Comparison of ENCODE assay signal across 7 cellular contexts in genomic region chr18:35497006-35497333, GRCh38. TPM values are rescaled to one million over a fixed set of nuclear protein-coding genes. Genes with fewer than 3 reads are reported as not detected.
A peak's percentile ranks its signal among the peaks of the same experiment; 100 is the strongest.
DNase-seq lines count a peak whose midpoint lies in the region; ATAC-seq, FAIRE-seq and TF ChIP-seq lines count a peak whose summit lies in the region.

No MANE protein-coding gene starts in this region.

- DNase-seq in GM23338 (ENCODE audit: low spot score) (no peak), MM.1S (no peak), bronchial epithelial cell (ENCODE audit: low read depth) (peak; percentile 64), lower leg skin (ENCODE audit: low spot score in 2 of 2) (peak in 1 of 2 donors; percentile 83), tibial nerve (ENCODE audit: low spot score in 2 of 2) (peak in 1 of 2 donors; percentile 23)
- no peak for DNase-seq in stimulated activated naive CD4-positive, alpha-beta T cell treated with Interleukin-2 at 50 U/mL for 16 hours (lab: John Stamatoyannopoulos, UW)

- no peak for TF ChIP-seq CTCF in GM12875 (IDR thresholded peaks at IDR 0.05; ENCODE audit: borderline replicate concordance, insufficient read depth, low read depth, low read length)
- no peak for TF ChIP-seq CTCF in GM23338 (conservative IDR thresholded peaks at IDR 0.05; ENCODE audit: low read depth in 2 of 2)
- no peak for TF ChIP-seq CTCF in MM.1S (IDR thresholded peaks at IDR 0.05; ENCODE audit: low read length)
- no peak for TF ChIP-seq CTCF in bronchial epithelial cell (IDR thresholded peaks at IDR 0.05; ENCODE audit: insufficient read depth, low read length, severe bottlenecking)
- no peak for TF ChIP-seq CTCF in lower leg skin (IDR thresholded peaks at IDR 0.05)
- no peak for TF ChIP-seq CTCF in tibial nerve (IDR thresholded peaks at IDR 0.05)

- H3F3A ChIP-seq in GM23338 (replicated peaks; ENCODE audit: low read depth), result peaks cover 3% of the 10 kb centered on the region; the same call in 1 of the 2 replicates
- H3F3A ChIP-seq in MM.1S (ENCODE audit: insufficient read depth, low read length), result no peaks in the 10 kb centered on the region

- H3K79me2 ChIP-seq in GM23338 (replicated peaks; ENCODE audit: insufficient read depth) (peaks cover 52% of the 10 kb centered on the region), MM.1S (ENCODE audit: low read length) (no peaks in the 10 kb centered on the region)

- H3K27me3 ChIP-seq in GM23338 (ENCODE audit: insufficient read depth) (no peaks in the 10 kb centered on the region), MM.1S (replicated peaks; ENCODE audit: insufficient read depth, low read length) (no peaks in the 10 kb centered on the region), bronchial epithelial cell (ENCODE audit: control insufficient read depth, insufficient read depth, low read length) (no peaks in the 10 kb centered on the region), tibial nerve (no peaks in the 10 kb centered on the region)

- H3K36me3 Mint-ChIP-seq in GM23338 (ENCODE audit: low read depth), result no peaks in the 10 kb centered on the region

- WGBS in lower leg skin, 2 donors, result 0 to 6% methylated on average over 3 of the region's 3 CpGs
- 0 to 6% methylated on average over 3 of the region's 3 CpGs for WGBS in tibial nerve, 2 donors

- no peaks in the 10 kb centered on the region for H3K9me2 ChIP-seq in GM23338 (ENCODE audit: insufficient read depth)
- no peaks in the 10 kb centered on the region for H3K9me2 ChIP-seq in MM.1S (replicated peaks; ENCODE audit: insufficient read depth, low read length)

- H4K20me1 ChIP-seq in GM23338 (replicated peaks; ENCODE audit: insufficient read depth) (no peaks in the 10 kb centered on the region), MM.1S (ENCODE audit: insufficient read depth, low read length) (no peaks in the 10 kb centered on the region)

- peak overlapping the region; percentile 94 for H3K4me3 Mint-ChIP-seq in GM23338

- H3K9me3 ChIP-seq in MM.1S (replicated peaks; ENCODE audit: insufficient read depth, low read length) (no peaks in the 10 kb centered on the region), tibial nerve (no peaks in the 10 kb centered on the region)

- peak; percentile 6; the same call in 2 of the 3 replicates for ATAC-seq in GM23338

- no peaks in the 10 kb centered on the region; the same call in 2 of the 3 replicates for H3K9me3 Mint-ChIP-seq in GM23338

- peak overlapping the region; percentile 72 for H3K9ac ChIP-seq in MM.1S (ENCODE audit: low read length)

- H3K4me1 Mint-ChIP-seq in GM23338, result peaks cover 57% of the 10 kb centered on the region

- peak overlapping the region; percentile 98 for H3K27ac Mint-ChIP-seq in GM23338

- peak overlapping the region; percentile 64; the same call in 1 of the 2 replicates for H3K27ac ChIP-seq in GM23338 (ENCODE audit: low read depth)
- H3K27ac ChIP-seq in MM.1S (ENCODE audit: low read length), result peak overlapping the region; percentile 58; the same call in 1 of the 2 replicates
- H3K27ac ChIP-seq in tibial nerve, result peak overlapping the region; percentile 60 to 97 (median 94)

- H3K4me1 ChIP-seq in GM23338 (ENCODE audit: insufficient read depth) (peaks cover 58% of the 10 kb centered on the region), MM.1S (ENCODE audit: low read length) (peaks cover 8% of the 10 kb centered on the region; the same call in 1 of the 2 replicates), tibial nerve (peaks cover 0 to 37% (median 12%) of the 10 kb centered on the region in 4 donors)

- no peak for FAIRE-seq in bronchial epithelial cell (lab: Jason Lieb, UNC)

- TF ChIP-seq EP300 in tibial nerve (IDR thresholded peaks at IDR 0.05), result no peak

- peak overlapping the region; percentile 98 for H3K4me2 ChIP-seq in GM23338
- peak overlapping the region; percentile 86 for H3K4me2 ChIP-seq in MM.1S (ENCODE audit: low read depth, low read length)

- peak overlapping the region; percentile 87 for H3K4me3 ChIP-seq in GM12875 (ENCODE audit: low read depth, low read length)
- H3K4me3 ChIP-seq in GM23338, result peak overlapping the region; percentile 61
- peak overlapping the region; percentile 68 for H3K4me3 ChIP-seq in MM.1S (ENCODE audit: low read length)
- H3K4me3 ChIP-seq in bronchial epithelial cell (ENCODE audit: low read depth, low read length), result peak overlapping the region; percentile 69
- H3K4me3 ChIP-seq in lower leg skin (ENCODE audit: low read depth, poor library complexity, severe bottlenecking), result peak overlapping the region; percentile 45
- H3K4me3 ChIP-seq in tibial nerve, result peak overlapping the region; percentile 32 to 85 (median 72)

- peak overlapping the region; percentile 76; the same call in 1 of the 2 replicates for H2AFZ ChIP-seq in GM23338
- peak overlapping the region; percentile 78 for H2AFZ ChIP-seq in MM.1S (ENCODE audit: low read length)

- H3K27me3 Mint-ChIP-seq in GM23338 (ENCODE audit: insufficient read depth, low read depth, poor library complexity), result peaks cover 3% of the 10 kb centered on the region

- no peaks in the 10 kb centered on the region for H3K36me3 ChIP-seq in GM23338 (ENCODE audit: insufficient read depth)
- no peaks in the 10 kb centered on the region for H3K36me3 ChIP-seq in MM.1S (replicated peaks; ENCODE audit: insufficient read depth, low read length)
- no peaks in the 10 kb centered on the region for H3K36me3 ChIP-seq in bronchial epithelial cell (ENCODE audit: control insufficient read depth, insufficient read depth, low read length)
- H3K36me3 ChIP-seq in tibial nerve, result no peaks in the 10 kb centered on the region

- TF ChIP-seq POLR2A in lower leg skin (IDR thresholded peaks at IDR 0.05) (no peak), tibial nerve (IDR thresholded peaks at IDR 0.05) (no peak)

- intact Hi-C loops in lower leg skin (cut with DNase I; ENCODE audit: low total_unique reads), result no loop called here

TF ChIP-seq in GM23338, 12 proteins besides CTCF, POLR2A, EP300 and RAD21 (continues in another document):
- TF ChIP-seq ZNF114 (CRISPR knock-in tag; IDR thresholded peaks at IDR 0.05) (no peak), ZNF331 (CRISPR knock-in tag; IDR thresholded peaks at IDR 0.05; ENCODE audit: low read depth) (no peak), REST (IDR thresholded peaks at IDR 0.05; ENCODE audit: unreplicated experiment) (no peak), NANOG (IDR thresholded peaks at IDR 0.05; ENCODE audit: borderline replicate concordance) (no peak), CREB1 (CRISPR knock-in tag; IDR thresholded peaks at IDR 0.05; ENCODE audit: low read depth) (no peak), POLR2AphosphoS5 (IDR thresholded peaks at IDR 0.05; ENCODE audit: low read depth) (no peak), EZH2 (IDR thresholded peaks at IDR 0.05; ENCODE audit: low read depth, unreplicated experiment) (no peak), JUNB (IDR thresholded peaks at IDR 0.05; ENCODE audit: unreplicated experiment) (no peak), STAT1 (IDR thresholded peaks at IDR 0.05; ENCODE audit: unreplicated experiment) (no peak), EZH2phosphoT487 (IDR thresholded peaks at IDR 0.05; ENCODE audit: unreplicated experiment) (no peak)
- TF ChIP-seq, protein P1, sequence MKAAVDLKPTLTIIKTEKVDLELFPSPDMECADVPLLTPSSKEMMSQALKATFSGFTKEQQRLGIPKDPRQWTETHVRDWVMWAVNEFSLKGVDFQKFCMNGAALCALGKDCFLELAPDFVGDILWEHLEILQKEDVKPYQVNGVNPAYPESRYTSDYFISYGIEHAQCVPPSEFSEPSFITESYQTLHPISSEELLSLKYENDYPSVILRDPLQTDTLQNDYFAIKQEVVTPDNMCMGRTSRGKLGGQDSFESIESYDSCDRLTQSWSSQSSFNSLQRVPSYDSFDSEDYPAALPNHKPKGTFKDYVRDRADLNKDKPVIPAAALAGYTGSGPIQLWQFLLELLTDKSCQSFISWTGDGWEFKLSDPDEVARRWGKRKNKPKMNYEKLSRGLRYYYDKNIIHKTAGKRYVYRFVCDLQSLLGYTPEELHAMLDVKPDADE (IDR thresholded peaks at IDR 0.05), result no peak

RNA-seq across cellular contexts. Expression of gene INO80C, which starts 0.8 kb away (rescaled TPM):
- 16.3 and 22.6 TPM in 2 replicates for total RNA-seq in GM23338 (2014; rRNA removed; shearing (Covaris generic))
- polyA plus RNA-seq in GM23338 (2016; fragmentation: Nextera tagmentation; extraction: Ambion mirVana), result 52.3 and 52.8 TPM in 2 replicates
- total RNA-seq in bronchial epithelial cell (5.3 and 9.5 TPM in 2 replicates), lower leg skin (10 to 100 TPM in 3 of 4 donors, 1 to 10 TPM in 1; 10.0 to 19.8 (median 15.2) TPM), tibial nerve (10 to 100 TPM in 2 of 4 donors, 1 to 10 TPM in 2; 3.9 to 11.6 (median 8.8) TPM)
